ENCODE assay signal across 9 cellular contexts in genomic region chr5:95379133-95379532, GRCh38. TPM values are rescaled to one million over a fixed set of nuclear protein-coding genes. Genes with fewer than 3 reads are reported as not detected.
"Had no signal": no experiment of that assay in that cellular context is flagged by ENCODE, and none has a peak within 500 bp of the region (broad histone marks: within the 10 kb centered on the region; RNA-seq: fewer than 3 reads in every experiment).

No MANE protein-coding gene starts in this region.

- ATAC-seq: GM23338, HCT116 had no signal

- DNase-seq: H7, HFFc6, KG1 had no signal

- H2AFZ ChIP-seq: GM23338 had no signal

- H3K4me3 ChIP-seq: GM23338, HAP-1 had no signal

- H3K27ac ChIP-seq: HL-60 had no signal

- H3K36me3 ChIP-seq: HAP-1 had no signal

- H3K4me1 ChIP-seq: HAP-1 had no signal

- H3K4me2 ChIP-seq: GM23338 had no signal

- H3K9me3 ChIP-seq: HAP-1 had no signal

RNA-seq across cellular contexts. Expression of gene FAM81B, which starts 12.0 kb away (rescaled TPM):
- total RNA-seq: GM23338, H7, HFFc6, HT1080 had no signal
- polyA plus RNA-seq: IgD-negative memory B cell had no signal
